Comparison of ENCODE assay signal across 9 cellular contexts in genomic region chr3:109023656-109024254, GRCh38.
DNase-seq lines count a peak whose midpoint lies in the region; ATAC-seq and TF ChIP-seq lines count a peak whose summit lies in the region.
"Had no signal": no experiment of that assay in that cellular context is flagged by ENCODE, and none has a peak within 500 bp of the region (broad histone marks: within the 10 kb centered on the region; RNA-seq: fewer than 3 reads in every experiment).

No MANE protein-coding gene starts in this region.

- intact Hi-C loops in activated CD4-positive, alpha-beta T cell treated with anti-CD3 and anti-CD28 coated beads for 36 hours (cut with DNase I, micrococcal nuclease) = loop anchor here (1.0 to 5.0 kb wide), 2 partner anchors 59 to 361 kb away; no protein-coding TSS in a partner anchor
- intact Hi-C loops in posterior vena cava (cut with DNase I) = no loop called here

- POLR2A ChIA-PET in activated CD4-positive, alpha-beta T cell treated with anti-CD3 and anti-CD28 coated beads for 36 hours (lab: Charles Lee) = no interaction called here

- no peaks in the 10 kb centered on the region for H3K4me1 Mint-ChIP-seq in activated CD4-positive, alpha-beta T cell treated with anti-CD3 and anti-CD28 coated beads for 36 hours

- no peak overlapping the region for H3K27ac Mint-ChIP-seq in activated CD4-positive, alpha-beta T cell treated with anti-CD3 and anti-CD28 coated beads for 36 hours
- H3K27ac Mint-ChIP-seq: IgD-negative memory B cell had no signal

- H3K9me3 Mint-ChIP-seq in activated CD4-positive, alpha-beta T cell treated with anti-CD3 and anti-CD28 coated beads for 36 hours (ENCODE audit: low read depth) = no peaks in the 10 kb centered on the region
- H3K9me3 Mint-ChIP-seq: IgD-negative memory B cell had no signal

- no peaks in the 10 kb centered on the region for H3K79me2 ChIP-seq in neural cell (replicated peaks; ENCODE audit: insufficient read depth, low read length)

- H3K4me3 ChIP-seq in neural cell (ENCODE audit: low read length) = no peak overlapping the region

- H3K27ac ChIP-seq in neural cell (ENCODE audit: low read length) = no peak overlapping the region

- peaks cover 4% of the 10 kb centered on the region for H3K27me3 Mint-ChIP-seq in activated CD4-positive, alpha-beta T cell treated with anti-CD3 and anti-CD28 coated beads for 36 hours

- CTCF ChIA-PET in activated CD4-positive, alpha-beta T cell treated with anti-CD3 and anti-CD28 coated beads for 36 hours (lab: Charles Lee) = interaction anchor here (0.5 to 5.3 kb wide), 45 partner anchors 9 to 1822 kb away, joined by 3 to 71 read pairs (median 4); no protein-coding TSS in a partner anchor

- H3K9me3 ChIP-seq in neural cell (ENCODE audit: low read length) = no peaks in the 10 kb centered on the region

- TF ChIP-seq CTCF in AG09319 (IDR thresholded peaks at IDR 0.05; ENCODE audit: low read depth, low read length) (peak; percentile 71), neural cell (IDR thresholded peaks at IDR 0.05; ENCODE audit: poor library complexity, severe bottlenecking) (peak; percentile 88)

- H3K36me3 Mint-ChIP-seq in activated CD4-positive, alpha-beta T cell treated with anti-CD3 and anti-CD28 coated beads for 36 hours (ENCODE audit: low read depth) = no peaks in the 10 kb centered on the region

- no peaks in the 10 kb centered on the region for H3F3A ChIP-seq in neural cell (ENCODE audit: insufficient read depth, low read length, poor library complexity, severe bottlenecking)

- H3K27me3 ChIP-seq in neural cell (ENCODE audit: insufficient read depth, low read depth, low read length) = no peaks in the 10 kb centered on the region

- H2AFZ ChIP-seq in neural cell (ENCODE audit: low read depth, low read length) = no peak overlapping the region

- peak; percentile 23 for DNase-seq in AG09319 (ENCODE audit: extremely low read depth, low read depth)
- peak; percentile 64 for DNase-seq in NCI-H146 (lab: John Stamatoyannopoulos, UW)
- DNase-seq in activated CD4-positive, alpha-beta T cell treated with anti-CD3 and anti-CD28 coated beads for 36 hours = peak; percentile 63
- peak; percentile 52 to 74 for DNase-seq in erythroblast (lab: John Stamatoyannopoulos, UW)
- no peak for DNase-seq in posterior vena cava (ENCODE audit: low spot score)

- H4K20me1 ChIP-seq in neural cell (ENCODE audit: insufficient read depth) = no peaks in the 10 kb centered on the region

- no peaks in the 10 kb centered on the region for H3K9me2 ChIP-seq in neural cell (ENCODE audit: insufficient read depth, low read length)

- no peak overlapping the region for H3K4me2 ChIP-seq in neural cell (ENCODE audit: low read length)

- no peak for TF ChIP-seq POLR2A in erythroblast (IDR thresholded peaks at IDR 0.05; ENCODE audit: low read length)

- TF ChIP-seq EP300 in neural cell (conservative IDR thresholded peaks at IDR 0.05; ENCODE audit: poor library complexity, severe bottlenecking) = no peak

- H3K4me3 Mint-ChIP-seq in activated CD4-positive, alpha-beta T cell treated with anti-CD3 and anti-CD28 coated beads for 36 hours = no peak overlapping the region
- H3K4me3 Mint-ChIP-seq: IgD-negative memory B cell had no signal

- peak; percentile 88 for TF ChIP-seq RAD21 in neural cell (conservative IDR thresholded peaks at IDR 0.05)

- H3K9ac ChIP-seq in neural cell (ENCODE audit: low read length) = no peak overlapping the region

- ATAC-seq in GM18498 (IDR thresholded peaks at IDR 0.05; ENCODE audit: unreplicated experiment) (peak; percentile 84), HG02798 (IDR thresholded peaks at IDR 0.05; ENCODE audit: poor library complexity, unreplicated experiment) (peak; percentile 83)
- no peak for ATAC-seq in activated CD4-positive, alpha-beta T cell treated with anti-CD3 and anti-CD28 coated beads for 36 hours

- H3K36me3 ChIP-seq in neural cell (ENCODE audit: insufficient read depth, low read length) = no peaks in the 10 kb centered on the region

TF ChIP-seq in neural cell, 6 proteins besides CTCF, POLR2A, EP300 and RAD21:
- TF ChIP-seq SMC3 (conservative IDR thresholded peaks at IDR 0.05; ENCODE audit: poor library complexity) = peak; percentile 89
- no peak for TF ChIP-seq REST (IDR thresholded peaks at IDR 0.05; ENCODE audit: borderline replicate concordance)
TF ChIP-seq in neural cell: peak in this region for 1.

Comparison
In these comparisons a context has a peak if more than half of its experiments do, and no peak if none do; other contexts are left out.
1. intact Hi-C loops: an anchor here in activated CD4-positive, alpha-beta T cell treated with anti-CD3 and anti-CD28 coated beads for 36 hours (1.0 to 5.0 kb wide); none called in posterior vena cava.